ENCODE assay signal across 18 cellular contexts in the genomic region with DNA sequence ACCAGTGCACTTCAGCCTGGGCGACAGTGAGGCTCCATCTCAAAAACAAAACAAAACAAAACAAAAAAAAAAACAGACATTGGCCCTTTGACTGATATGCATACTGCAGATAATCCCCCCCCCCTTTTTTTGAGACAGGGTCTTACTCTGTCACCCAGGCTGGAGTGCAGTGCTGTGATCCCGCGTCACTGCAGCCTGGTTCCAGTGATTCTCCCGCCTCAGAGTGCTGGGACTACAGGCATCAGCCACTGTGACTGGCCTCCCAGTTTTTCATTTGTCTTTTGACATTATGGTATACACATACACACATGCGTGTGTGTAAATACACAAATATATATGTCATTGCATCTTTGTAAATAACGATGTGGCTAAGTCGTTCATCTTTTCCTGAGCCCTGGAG.
DNase-seq lines count a peak whose midpoint lies in the region; ATAC-seq and TF ChIP-seq lines count a peak whose summit lies in the region.
"Had no signal": no experiment of that assay in that cellular context is flagged by ENCODE, and none has a peak within 500 bp of the region (broad histone marks: within the 10 kb centered on the region; RNA-seq: fewer than 3 reads in every experiment).

No MANE protein-coding gene starts in this region.

- H3K4me1 Mint-ChIP-seq in WTC11 (peaks cover 35% of the 10 kb centered on the region), neural crest cell (peaks cover 45% of the 10 kb centered on the region)

- TF ChIP-seq CTCF in WTC11 (IDR thresholded peaks at IDR 0.05) (no peak), neural crest cell (conservative IDR thresholded peaks at IDR 0.05) (no peak)

- no peak for ATAC-seq in WTC11
- ATAC-seq: HCT116 had no signal

- H3K27ac Mint-ChIP-seq in WTC11 (peak overlapping the region; percentile 90), neural crest cell (ENCODE audit: unreplicated experiment) (no peak overlapping the region)
- H3K27ac Mint-ChIP-seq: B cell; CD4-positive, alpha-beta T cell; HFFc6 had no signal

- peak overlapping the region; percentile 21 for H3K27ac ChIP-seq in temporal lobe (ENCODE audit: low read depth, low read length)
- H3K27ac ChIP-seq: 22Rv1; BLaER1 treated with 17β-estradiol and CSF1 and Interleukin-3, amounts not matched to agents 10 nM and 100 nM; GM23248; HL-60 had no signal

- CTCF ChIA-PET in WTC11 (lab: Charles Lee) = no interaction called here

- no peaks in the 10 kb centered on the region for H3K9me3 Mint-ChIP-seq in WTC11
- H3K9me3 Mint-ChIP-seq in neural crest cell = no peaks in the 10 kb centered on the region
- H3K9me3 Mint-ChIP-seq: CD4-positive, alpha-beta T cell; HFFc6 had no signal

- peak; percentile 21 for DNase-seq in activated effector memory CD4-positive, alpha-beta T cell treated with anti-CD3 and anti-CD28 coated beads, Interleukin-2, amount 50 U/mL, for 16 hours
- DNase-seq in activated effector memory CD4-positive, alpha-beta T cell treated with Interleukin-2 at 50 U/mL for 16 hours = no peak
- no peak for DNase-seq in WTC11 (ENCODE audit: low spot score)
- no peak for DNase-seq in neural crest cell (ENCODE audit: low read depth, low spot score)
- no peak for DNase-seq in NCI-H526 treated with DMSO at 0.1 percent for 48 hours (lab: John Stamatoyannopoulos, UW)
- no peak for DNase-seq in 8988T
- DNase-seq in NK-92 treated with Interleukin-12 subunit alpha and Interleukin-12 subunit beta, amount 100 ng/mL, for 24 hours (lab: John Stamatoyannopoulos, UW) = no peak
- DNase-seq: CD4-positive, alpha-beta T cell; DMS79 treated with DMSO at 0.1 percent for 48 hours; GF-D8; GM23248; HFFc6 had no signal

- POLR2A ChIA-PET in WTC11 (lab: Charles Lee) = no interaction called here

- H3K27me3 Mint-ChIP-seq in WTC11 (ENCODE audit: low read depth) (no peaks in the 10 kb centered on the region), neural crest cell (ENCODE audit: low read depth) (no peaks in the 10 kb centered on the region)
- H3K27me3 Mint-ChIP-seq: B cell; CD4-positive, alpha-beta T cell had no signal

- no peaks in the 10 kb centered on the region for H3K36me3 Mint-ChIP-seq in WTC11
- peaks cover 3% of the 10 kb centered on the region for H3K36me3 Mint-ChIP-seq in neural crest cell (ENCODE audit: low read depth)

- H3K4me3 Mint-ChIP-seq in WTC11 (no peak overlapping the region), neural crest cell (peak overlapping the region; percentile 24)
- H3K4me3 Mint-ChIP-seq: B cell; CD4-positive, alpha-beta T cell; HFFc6 had no signal

TF ChIP-seq in WTC11, 78 proteins besides CTCF, POLR2A, EP300 and RAD21:
- TF ChIP-seq, protein P1, sequence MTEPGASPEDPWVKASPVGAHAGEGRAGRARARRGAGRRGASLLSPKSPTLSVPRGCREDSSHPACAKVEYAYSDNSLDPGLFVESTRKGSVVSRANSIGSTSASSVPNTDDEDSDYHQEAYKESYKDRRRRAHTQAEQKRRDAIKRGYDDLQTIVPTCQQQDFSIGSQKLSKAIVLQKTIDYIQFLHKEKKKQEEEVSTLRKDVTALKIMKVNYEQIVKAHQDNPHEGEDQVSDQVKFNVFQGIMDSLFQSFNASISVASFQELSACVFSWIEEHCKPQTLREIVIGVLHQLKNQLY (CRISPR knock-in tag; IDR thresholded peaks at IDR 0.05) = no peak
